2 cellular contexts compared by ENCODE assay signal in the genomic region with DNA sequence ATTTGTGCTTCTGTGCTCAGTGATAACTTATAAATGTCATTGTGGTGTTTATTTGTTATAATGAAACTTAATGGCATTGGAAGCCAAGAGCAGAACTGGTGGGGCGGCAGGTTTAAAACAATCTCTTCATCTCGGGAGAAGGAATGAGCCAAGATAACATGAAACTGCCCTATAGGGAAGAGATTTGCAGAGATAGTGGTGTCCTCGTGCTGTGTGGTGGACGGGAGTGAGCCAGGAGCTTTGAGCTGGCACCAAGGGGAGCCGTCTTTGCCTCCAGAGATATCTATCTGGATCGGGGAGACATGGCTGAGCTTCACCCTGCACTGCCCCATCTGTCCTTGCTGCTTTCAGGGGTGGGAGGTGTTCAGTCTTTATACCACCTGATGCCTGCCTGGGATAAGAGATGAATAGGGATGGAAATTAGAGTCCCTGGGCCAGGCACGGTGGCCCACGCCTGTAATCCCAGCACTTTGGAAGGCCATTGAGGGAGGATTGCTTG.
TF ChIP-seq lines count a peak whose summit lies in the region.

No MANE protein-coding gene starts in this region.

TF ChIP-seq in SK-N-SH, 30 proteins besides CTCF, POLR2A, EP300 and RAD21 (continued from another document):
- no peak for TF ChIP-seq CHD2 (IDR thresholded peaks at IDR 0.05; ENCODE audit: low read length, partially characterized antibody)
- TF ChIP-seq, protein P1, sequence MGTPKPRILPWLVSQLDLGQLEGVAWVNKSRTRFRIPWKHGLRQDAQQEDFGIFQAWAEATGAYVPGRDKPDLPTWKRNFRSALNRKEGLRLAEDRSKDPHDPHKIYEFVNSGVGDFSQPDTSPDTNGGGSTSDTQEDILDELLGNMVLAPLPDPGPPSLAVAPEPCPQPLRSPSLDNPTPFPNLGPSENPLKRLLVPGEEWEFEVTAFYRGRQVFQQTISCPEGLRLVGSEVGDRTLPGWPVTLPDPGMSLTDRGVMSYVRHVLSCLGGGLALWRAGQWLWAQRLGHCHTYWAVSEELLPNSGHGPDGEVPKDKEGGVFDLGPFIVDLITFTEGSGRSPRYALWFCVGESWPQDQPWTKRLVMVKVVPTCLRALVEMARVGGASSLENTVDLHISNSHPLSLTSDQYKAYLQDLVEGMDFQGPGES (IDR thresholded peaks at IDR 0.05; ENCODE audit: low read depth, low read length) = no peak
- TF ChIP-seq, protein P2, sequence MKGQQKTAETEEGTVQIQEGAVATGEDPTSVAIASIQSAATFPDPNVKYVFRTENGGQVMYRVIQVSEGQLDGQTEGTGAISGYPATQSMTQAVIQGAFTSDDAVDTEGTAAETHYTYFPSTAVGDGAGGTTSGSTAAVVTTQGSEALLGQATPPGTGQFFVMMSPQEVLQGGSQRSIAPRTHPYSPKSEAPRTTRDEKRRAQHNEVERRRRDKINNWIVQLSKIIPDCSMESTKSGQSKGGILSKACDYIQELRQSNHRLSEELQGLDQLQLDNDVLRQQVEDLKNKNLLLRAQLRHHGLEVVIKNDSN (IDR thresholded peaks at IDR 0.05; ENCODE audit: borderline replicate concordance, low read depth) = no peak
- no peak for TF ChIP-seq TEAD4 (IDR thresholded peaks at IDR 0.05; ENCODE audit: borderline replicate concordance, insufficient read depth)

TF ChIP-seq in SK-N-SH treated with all-trans-retinoic acid at 6 μM for 48 hours, 23 proteins besides CTCF, POLR2A, EP300 and RAD21 (continued from another document):
- TF ChIP-seq, protein P3, sequence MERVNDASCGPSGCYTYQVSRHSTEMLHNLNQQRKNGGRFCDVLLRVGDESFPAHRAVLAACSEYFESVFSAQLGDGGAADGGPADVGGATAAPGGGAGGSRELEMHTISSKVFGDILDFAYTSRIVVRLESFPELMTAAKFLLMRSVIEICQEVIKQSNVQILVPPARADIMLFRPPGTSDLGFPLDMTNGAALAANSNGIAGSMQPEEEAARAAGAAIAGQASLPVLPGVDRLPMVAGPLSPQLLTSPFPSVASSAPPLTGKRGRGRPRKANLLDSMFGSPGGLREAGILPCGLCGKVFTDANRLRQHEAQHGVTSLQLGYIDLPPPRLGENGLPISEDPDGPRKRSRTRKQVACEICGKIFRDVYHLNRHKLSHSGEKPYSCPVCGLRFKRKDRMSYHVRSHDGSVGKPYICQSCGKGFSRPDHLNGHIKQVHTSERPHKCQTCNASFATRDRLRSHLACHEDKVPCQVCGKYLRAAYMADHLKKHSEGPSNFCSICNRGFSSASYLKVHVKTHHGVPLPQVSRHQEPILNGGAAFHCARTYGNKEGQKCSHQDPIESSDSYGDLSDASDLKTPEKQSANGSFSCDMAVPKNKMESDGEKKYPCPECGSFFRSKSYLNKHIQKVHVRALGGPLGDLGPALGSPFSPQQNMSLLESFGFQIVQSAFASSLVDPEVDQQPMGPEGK (CRISPR knock-in tag; IDR thresholded peaks at IDR 0.05; ENCODE audit: borderline replicate concordance) = no peak
- TF ChIP-seq ZFP3 (CRISPR knock-in tag; IDR thresholded peaks at IDR 0.05) = no peak
- TF ChIP-seq ZNF8 (CRISPR knock-in tag; IDR thresholded peaks at IDR 0.05) = no peak
- no peak for TF ChIP-seq CSDC2 (CRISPR knock-in tag; IDR thresholded peaks at IDR 0.05)
- no peak for TF ChIP-seq ISL1 (CRISPR knock-in tag; IDR thresholded peaks at IDR 0.05)
- no peak for TF ChIP-seq ZNF565 (CRISPR knock-in tag; conservative IDR thresholded peaks at IDR 0.05; ENCODE audit: low read depth)
- no peak for TF ChIP-seq PPARA (CRISPR knock-in tag; IDR thresholded peaks at IDR 0.05; ENCODE audit: borderline replicate concordance)
- TF ChIP-seq ARNTL (CRISPR knock-in tag; IDR thresholded peaks at IDR 0.05; ENCODE audit: borderline replicate concordance, low read depth) = no peak
- no peak for TF ChIP-seq ESRRG (CRISPR knock-in tag; IDR thresholded peaks at IDR 0.05)
- TF ChIP-seq GLIS3 (CRISPR knock-in tag; IDR thresholded peaks at IDR 0.05) = no peak
- TF ChIP-seq ZNF70 (CRISPR knock-in tag; IDR thresholded peaks at IDR 0.05) = no peak
- no peak for TF ChIP-seq OSR1 (CRISPR knock-in tag; IDR thresholded peaks at IDR 0.05)
- TF ChIP-seq TOX (CRISPR knock-in tag; IDR thresholded peaks at IDR 0.05; ENCODE audit: borderline replicate concordance) = no peak
